Comparison of ENCODE assay signal across 23 cellular contexts in the genomic region with DNA sequence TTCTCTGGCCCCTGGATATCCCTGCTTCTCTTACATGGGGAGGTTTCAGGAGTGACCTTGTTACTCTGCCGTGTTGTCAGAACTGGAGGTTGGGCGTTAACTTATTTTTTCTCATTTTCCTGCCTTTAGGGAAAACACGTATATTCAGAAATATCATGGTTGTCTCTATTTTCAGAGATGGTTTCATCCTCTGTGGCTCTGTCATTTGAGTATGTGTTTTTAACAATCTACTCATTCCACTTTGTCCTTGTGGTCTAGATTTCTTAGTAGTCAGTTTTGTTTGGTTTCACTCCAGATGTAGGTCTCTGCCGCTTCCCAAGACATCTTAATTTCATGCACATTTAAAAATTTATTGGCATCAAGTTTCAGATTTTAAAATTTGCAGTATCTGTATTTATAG. TPM values are rescaled to one million over a fixed set of nuclear protein-coding genes. Genes with fewer than 3 reads are reported as not detected.
A peak's percentile ranks its signal among the peaks of the same experiment; 100 is the strongest.
DNase-seq lines count a peak whose midpoint lies in the region; ATAC-seq and TF ChIP-seq lines count a peak whose summit lies in the region.
"Had no signal": no experiment of that assay in that cellular context is flagged by ENCODE, and none has a peak within 500 bp of the region (broad histone marks: within the 10 kb centered on the region; RNA-seq: fewer than 3 reads in every experiment).

No MANE protein-coding gene starts in this region.

- H3K27me3 ChIP-seq in dorsolateral prefrontal cortex = no peaks in the 10 kb centered on the region
- H3K27me3 ChIP-seq: adrenal gland, ovary had no signal

- H3K36me3 Mint-ChIP-seq in activated T-cell treated with anti-CD3 and anti-CD28 coated beads, Interleukin-2, amount 50 U/mL, for 72 hours (ENCODE audit: insufficient read depth in 2 of 2) = peaks cover 8 to 33% of the 10 kb centered on the region in 2 donors
- peaks cover 10% of the 10 kb centered on the region for H3K36me3 Mint-ChIP-seq in T-helper 17 cell (ENCODE audit: low read depth)

- intact Hi-C loops in dorsolateral prefrontal cortex (cut with DNase I) = no loop called here

- no peak for DNase-seq in activated T-cell treated with anti-CD3 and anti-CD28 coated beads, Interleukin-2, amount 50 U/mL, for 72 hours
- no peak for DNase-seq in activated T-cell treated with anti-CD3 and anti-CD28 coated beads, Interleukin-2, amount 50 U/mL, for 48 hours
- no peak for DNase-seq in T-helper 17 cell
- DNase-seq in dorsolateral prefrontal cortex = no peak
- no peak for DNase-seq in stimulated activated naive CD8-positive, alpha-beta T cell treated with anti-CD3 and anti-CD28 coated beads, Interleukin-15, amount 100 ng/mL, for 72 hours
- DNase-seq in putamen (ENCODE audit: low spot score) = no peak
- DNase-seq: adrenal gland, hippocampal formation, left cardiac atrium, NCI-H1092, NCI-H774, ovary, T-helper 1 cell, WERI-Rb-1 had no signal

- TF ChIP-seq CTCF in dorsolateral prefrontal cortex (IDR thresholded peaks at IDR 0.05 in 54 of 56, conservative IDR thresholded peaks at IDR 0.05 in 2 of 56; ENCODE audit: low read depth in 1 of 56, partially characterized antibody in 56 of 56) = no peak

- H3K27ac ChIP-seq in dorsolateral prefrontal cortex = peak overlapping the region in 43 of 59 donors; percentile 2 to 96 (median 83)
- H3K27ac ChIP-seq: A549, adrenal gland, ovary, RWPE1, WERI-Rb-1 had no signal

- H3K27me3 Mint-ChIP-seq in activated T-cell treated with anti-CD3 and anti-CD28 coated beads, Interleukin-2, amount 50 U/mL, for 72 hours (ENCODE audit: low read depth) = no peaks in the 10 kb centered on the region
- no peaks in the 10 kb centered on the region for H3K27me3 Mint-ChIP-seq in T-helper 17 cell
- no peaks in the 10 kb centered on the region for H3K27me3 Mint-ChIP-seq in stimulated activated naive CD8-positive, alpha-beta T cell treated with anti-CD3 and anti-CD28 coated beads, Interleukin-15, amount 100 ng/mL, for 72 hours
- H3K27me3 Mint-ChIP-seq: type B pancreatic cell had no signal

- ATAC-seq in activated T-cell treated with anti-CD3 and anti-CD28 coated beads, Interleukin-2, amount 50 U/mL, for 72 hours (replicated peaks in 1 of 2) = no peak
- ATAC-seq in T-helper 17 cell (no peak), GM21529 (IDR thresholded peaks at IDR 0.05; ENCODE audit: unreplicated experiment) (no peak), GM21526 (IDR thresholded peaks at IDR 0.05; ENCODE audit: low FRiP score, unreplicated experiment) (no peak)
- ATAC-seq in stimulated activated naive CD8-positive, alpha-beta T cell treated with anti-CD3 and anti-CD28 coated beads, Interleukin-15, amount 100 ng/mL, for 72 hours = no peak
- ATAC-seq: A549, left cardiac atrium had no signal

- H3K9me3 ChIP-seq in T-helper 17 cell (ENCODE audit: control insufficient read depth, low read length, poor library complexity, severe bottlenecking) = no peaks in the 10 kb centered on the region
- H3K9me3 ChIP-seq: A549, adrenal gland, ovary had no signal

- H3K4me3 Mint-ChIP-seq in activated T-cell treated with anti-CD3 and anti-CD28 coated beads, Interleukin-2, amount 50 U/mL, for 72 hours = peak overlapping the region in 1 of 2 donors; percentile 25
- H3K4me3 Mint-ChIP-seq in T-helper 17 cell = peak overlapping the region; percentile 55
- no peak overlapping the region for H3K4me3 Mint-ChIP-seq in stimulated activated naive CD8-positive, alpha-beta T cell treated with anti-CD3 and anti-CD28 coated beads, Interleukin-15, amount 100 ng/mL, for 72 hours
- H3K4me3 Mint-ChIP-seq: type B pancreatic cell had no signal

- no peaks in the 10 kb centered on the region for H3K9me3 Mint-ChIP-seq in activated T-cell treated with anti-CD3 and anti-CD28 coated beads, Interleukin-2, amount 50 U/mL, for 72 hours
- no peaks in the 10 kb centered on the region for H3K9me3 Mint-ChIP-seq in stimulated activated naive CD8-positive, alpha-beta T cell treated with anti-CD3 and anti-CD28 coated beads, Interleukin-15, amount 100 ng/mL, for 72 hours
- H3K9me3 Mint-ChIP-seq: type B pancreatic cell had no signal

- no peak overlapping the region for H3K4me3 ChIP-seq in dorsolateral prefrontal cortex
- H3K4me3 ChIP-seq: A549, adrenal gland, ovary, smooth muscle cell had no signal

- peaks cover 69% of the 10 kb centered on the region for H3K4me1 Mint-ChIP-seq in activated T-cell treated with anti-CD3 and anti-CD28 coated beads, Interleukin-2, amount 50 U/mL, for 72 hours (ENCODE audit: low read depth)
- peaks cover 54% of the 10 kb centered on the region for H3K4me1 Mint-ChIP-seq in T-helper 17 cell
- H3K4me1 Mint-ChIP-seq in stimulated activated naive CD8-positive, alpha-beta T cell treated with anti-CD3 and anti-CD28 coated beads, Interleukin-15, amount 100 ng/mL, for 72 hours = peaks cover 88% of the 10 kb centered on the region

- peak overlapping the region; percentile 83 for H3K27ac Mint-ChIP-seq in activated T-cell treated with anti-CD3 and anti-CD28 coated beads, Interleukin-2, amount 50 U/mL, for 72 hours
- H3K27ac Mint-ChIP-seq in T-helper 17 cell = peak overlapping the region; percentile 90
- H3K27ac Mint-ChIP-seq in stimulated activated naive CD8-positive, alpha-beta T cell treated with anti-CD3 and anti-CD28 coated beads, Interleukin-15, amount 100 ng/mL, for 72 hours = peak overlapping the region; percentile 64 to 74
- H3K27ac Mint-ChIP-seq: type B pancreatic cell had no signal

RNA-seq across cellular contexts. Expression of a gene that starts 45.9 kb away (rescaled TPM):
- total RNA-seq in activated T-cell treated with anti-CD3 and anti-CD28 coated beads, Interleukin-2, amount 50 U/mL, for 72 hours = under 1 TPM; 0.23 to 0.58 TPM
- total RNA-seq in T-helper 17 cell (not detected), dorsolateral prefrontal cortex (100 to 1,000 TPM in 6 of 120 experiments, 10 to 100 TPM in 114; 14.6 to 125 (median 65.5) TPM)
- total RNA-seq: Daoy, mononuclear cell, ovary had no signal

RNA-seq across cellular contexts. Expression of a gene that starts 59.9 kb away (rescaled TPM):
- total RNA-seq in activated T-cell treated with anti-CD3 and anti-CD28 coated beads, Interleukin-2, amount 50 U/mL, for 72 hours = 1 to 10 TPM in 1 of 2 donors, not detected in 1; 1.4 TPM
- total RNA-seq in T-helper 17 cell (not detected), dorsolateral prefrontal cortex (not detected)
- total RNA-seq: adrenal gland, cardiac septum, Daoy, left cardiac atrium, mononuclear cell, ovary, smooth muscle cell had no signal

Comparison
In these comparisons a context has a peak if more than half of its experiments do, and no peak if none do; other contexts are left out.
1. RNA of a gene that starts 45.9 kb away (total RNA-seq): 14.6 to 125 TPM in dorsolateral prefrontal cortex; 0.23 to 0.58 TPM in activated T-cell treated with anti-CD3 and anti-CD28 coated beads, Interleukin-2, amount 50 U/mL, for 72 hours and not detected in T-helper 17 cell; every median in the first group is over 4 times any median in the second.
2. Peak in every context shown above with its lines, with median percentiles within 50 percentile points of each other: H3K27ac Mint-ChIP-seq.